ENCODE assay signal across 8 cellular contexts in the genomic region with DNA sequence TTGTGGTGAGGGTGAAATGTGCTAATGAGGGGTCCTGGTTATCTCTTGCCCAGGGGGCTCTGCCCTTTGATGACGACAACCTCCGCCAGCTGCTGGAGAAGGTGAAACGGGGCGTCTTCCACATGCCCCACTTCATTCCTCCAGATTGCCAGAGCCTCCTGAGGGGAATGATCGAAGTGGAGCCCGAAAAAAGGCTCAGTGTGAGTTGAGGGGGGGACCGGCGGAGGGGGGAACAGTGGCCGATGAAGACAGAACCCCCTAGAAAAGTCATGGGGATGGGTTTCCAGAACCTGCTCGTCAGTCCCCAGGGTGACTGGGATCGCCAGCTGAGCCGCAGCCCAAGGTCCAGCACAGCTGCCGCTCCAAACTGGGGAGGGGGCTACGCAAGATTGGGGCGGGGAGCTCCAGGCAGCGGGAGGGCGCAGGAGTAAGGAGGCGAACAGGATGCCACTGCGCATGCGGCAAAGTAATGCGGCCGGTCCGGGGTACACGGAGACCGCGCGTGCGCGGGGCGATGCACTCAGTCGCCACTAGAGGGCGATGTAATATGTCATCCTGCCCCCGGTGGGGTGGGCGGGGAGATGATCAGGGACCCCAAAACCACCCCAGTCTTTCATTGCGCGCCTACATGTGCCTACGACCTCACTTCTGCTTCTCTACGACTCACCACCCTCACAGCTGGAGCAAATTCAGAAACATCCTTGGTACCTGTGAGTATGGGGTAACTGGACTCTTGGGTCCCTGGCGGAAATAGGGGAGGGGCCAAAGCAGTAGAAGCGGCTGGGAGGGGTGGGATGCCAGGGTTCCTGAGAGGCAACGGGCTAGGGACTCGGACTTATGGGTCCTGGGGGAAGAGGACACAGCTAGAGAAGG. TPM values are rescaled to one million over a fixed set of nuclear protein-coding genes. Genes with fewer than 3 reads are reported as not detected.
DNase-seq lines count a peak whose midpoint lies in the region; ATAC-seq and TF ChIP-seq lines count a peak whose summit lies in the region.

No MANE protein-coding gene starts in this region.

- peaks cover 0 to 11% (median 10%) of the 10 kb centered on the region in 4 donors for H3K4me1 ChIP-seq in upper lobe of left lung

- intact Hi-C loops in Right ventricle myocardium superior (cut with DNase I): loop anchor here (5.0 kb wide), 1 partner anchor 81 kb away; the partner anchor contains the start of gene TMEM238

- no peaks in the 10 kb centered on the region for H3K9me3 ChIP-seq in upper lobe of left lung

- TF ChIP-seq CTCF in progenitor cell of endocrine pancreas (IDR thresholded peaks at IDR 0.05; ENCODE audit: unreplicated experiment) (peak; percentile 96), upper lobe of left lung (IDR thresholded peaks at IDR 0.05) (peak; percentile 96 to 98 (median 97))

- TF ChIP-seq POLR2A in upper lobe of left lung (IDR thresholded peaks at IDR 0.05): no peak

- H3K4me1 Mint-ChIP-seq in progenitor cell of endocrine pancreas (ENCODE audit: low read depth): no peaks in the 10 kb centered on the region

- no peaks in the 10 kb centered on the region for H3K27me3 Mint-ChIP-seq in progenitor cell of endocrine pancreas

- H3K4me3 Mint-ChIP-seq in progenitor cell of endocrine pancreas (ENCODE audit: low read depth): peak overlapping the region; percentile 31

- no peaks in the 10 kb centered on the region for H3K27me3 ChIP-seq in upper lobe of left lung

- H3K4me3 ChIP-seq in upper lobe of left lung: peak overlapping the region in 3 of 4 donors; percentile 15 to 45 (median 43)

- H3K36me3 ChIP-seq in upper lobe of left lung: no peaks in the 10 kb centered on the region

- peak overlapping the region in 2 of 4 donors; percentile 4 to 39 for H3K27ac ChIP-seq in upper lobe of left lung

- 6 to 12% methylated on average over 15 to 42 of the region's 42 CpGs for WGBS in upper lobe of left lung, 2 donors

- DNase-seq in COLO668 (lab: John Stamatoyannopoulos, UW; ENCODE audit: unreplicated experiment) (peak; percentile 81), LoVo (ENCODE audit: low spot score) (peak; percentile 80), Right ventricle myocardium superior (peak; percentile 93), progenitor cell of endocrine pancreas (ENCODE audit: low spot score, unreplicated experiment) (peak; percentile 86), upper lobe of left lung (peak; percentile 86 to 99)
- DNase-seq in activated naive CD4-positive, alpha-beta T cell treated with anti-CD3 and anti-CD28 coated beads, Interleukin-2, amount 50 U/mL, for 72 hours (ENCODE audit: low spot score in 2 of 2): peak; percentile 93 to 99

- no peaks in the 10 kb centered on the region for H3K36me3 Mint-ChIP-seq in activated naive CD4-positive, alpha-beta T cell treated with anti-CD3 and anti-CD28 coated beads, Interleukin-2, amount 50 U/mL, for 72 hours
- peaks cover 17% of the 10 kb centered on the region for H3K36me3 Mint-ChIP-seq in progenitor cell of endocrine pancreas (ENCODE audit: insufficient read depth)

- peak; percentile 68 for ATAC-seq in GM21529 (IDR thresholded peaks at IDR 0.05; ENCODE audit: unreplicated experiment)
- ATAC-seq in SK-N-SH treated with all-trans-retinoic acid at 6 μM for 48 hours: peak; percentile 88
- peak; percentile 92 to 94 for ATAC-seq in activated naive CD4-positive, alpha-beta T cell treated with anti-CD3 and anti-CD28 coated beads, Interleukin-2, amount 50 U/mL, for 72 hours
- ATAC-seq in Right ventricle myocardium superior (ENCODE audit: poor library complexity): peak; percentile 89
- peak; percentile 88 to 95 for ATAC-seq in upper lobe of left lung (ENCODE audit: low FRiP score in 2 of 2)

- peak overlapping the region; percentile 80 to 92 for H3K27ac Mint-ChIP-seq in activated naive CD4-positive, alpha-beta T cell treated with anti-CD3 and anti-CD28 coated beads, Interleukin-2, amount 50 U/mL, for 72 hours
- H3K27ac Mint-ChIP-seq in progenitor cell of endocrine pancreas: no peak overlapping the region

- no peaks in the 10 kb centered on the region for H3K9me3 Mint-ChIP-seq in activated naive CD4-positive, alpha-beta T cell treated with anti-CD3 and anti-CD28 coated beads, Interleukin-2, amount 50 U/mL, for 72 hours
- no peaks in the 10 kb centered on the region for H3K9me3 Mint-ChIP-seq in progenitor cell of endocrine pancreas (ENCODE audit: low read depth)

- TF ChIP-seq EP300 in upper lobe of left lung (IDR thresholded peaks at IDR 0.05): no peak

TF ChIP-seq in SK-N-SH treated with all-trans-retinoic acid at 6 μM for 48 hours, 23 proteins besides CTCF, POLR2A, EP300 and RAD21:
- TF ChIP-seq ZC3H10 (CRISPR knock-in tag; IDR thresholded peaks at IDR 0.05) (no peak), ZFP3 (CRISPR knock-in tag; IDR thresholded peaks at IDR 0.05) (no peak)
TF ChIP-seq in SK-N-SH treated with all-trans-retinoic acid at 6 μM for 48 hours: peak in this region for 0.

RNA-seq across cellular contexts. Expression of gene BRSK1, which starts 17.9 kb away (rescaled TPM):
- 1 to 10 TPM; 6.7 to 8.4 TPM for total RNA-seq in activated naive CD4-positive, alpha-beta T cell treated with anti-CD3 and anti-CD28 coated beads, Interleukin-2, amount 50 U/mL, for 72 hours
- 1.6 TPM for total RNA-seq in Right ventricle myocardium superior
- 67.6 and 68.7 TPM in 2 replicates for total RNA-seq in progenitor cell of endocrine pancreas
- 1 to 10 TPM in 5 of 6 donors, not detected in 1; 1.0 to 2.7 (median 1.1) TPM for total RNA-seq in upper lobe of left lung

RNA-seq across cellular contexts. Expression of gene HSPBP1, which starts 21.8 kb away (rescaled TPM):
- total RNA-seq in activated naive CD4-positive, alpha-beta T cell treated with anti-CD3 and anti-CD28 coated beads, Interleukin-2, amount 50 U/mL, for 72 hours: 10 to 100 TPM; 24.9 to 40.8 TPM
- total RNA-seq in Right ventricle myocardium superior: 29.2 TPM
- 46.1 and 46.9 TPM in 2 replicates for total RNA-seq in progenitor cell of endocrine pancreas
- total RNA-seq in upper lobe of left lung: 10 to 100 TPM; 21.0 to 34.6 (median 30.1) TPM

RNA-seq across cellular contexts. Expression of gene TMEM150B, which starts 23.4 kb away (rescaled TPM):
- total RNA-seq in activated naive CD4-positive, alpha-beta T cell treated with anti-CD3 and anti-CD28 coated beads, Interleukin-2, amount 50 U/mL, for 72 hours: not detected
- total RNA-seq in Right ventricle myocardium superior (1.7 TPM), progenitor cell of endocrine pancreas (not detected in 2 replicates), upper lobe of left lung (10 to 100 TPM in 5 of 6 donors, 1 to 10 TPM in 1; 8.2 to 67.7 (median 29.7) TPM)

RNA-seq across cellular contexts. Expression of gene KMT5C, which starts 38.0 kb away (rescaled TPM):
- total RNA-seq in activated naive CD4-positive, alpha-beta T cell treated with anti-CD3 and anti-CD28 coated beads, Interleukin-2, amount 50 U/mL, for 72 hours: 10 to 100 TPM; 30.7 to 56.2 TPM
- 6.6 TPM for total RNA-seq in Right ventricle myocardium superior
- total RNA-seq in progenitor cell of endocrine pancreas: 68.4 and 68.6 TPM in 2 replicates
- total RNA-seq in upper lobe of left lung: 100 to 1,000 TPM in 1 of 6 donors, 10 to 100 TPM in 4, 1 to 10 TPM in 1; 9.1 to 111 (median 15.6) TPM

RNA-seq across cellular contexts. Expression of gene PPP6R1, which starts 42.9 kb away (rescaled TPM):
- total RNA-seq in activated naive CD4-positive, alpha-beta T cell treated with anti-CD3 and anti-CD28 coated beads, Interleukin-2, amount 50 U/mL, for 72 hours: 100 to 1,000 TPM; 160 to 225 TPM
- total RNA-seq in Right ventricle myocardium superior (37.1 TPM), progenitor cell of endocrine pancreas (70.9 and 72.3 TPM in 2 replicates), upper lobe of left lung (100 to 1,000 TPM in 1 of 6 donors, 10 to 100 TPM in 5; 49.0 to 104 (median 76.7) TPM)
